Comparison of ENCODE assay signal across 23 cellular contexts in genomic region chr20:1013566-1014340, GRCh38. TPM values are rescaled to one million over a fixed set of nuclear protein-coding genes. Genes with fewer than 3 reads are reported as not detected.
DNase-seq lines count a peak whose midpoint lies in the region; ATAC-seq, FAIRE-seq and TF ChIP-seq lines count a peak whose summit lies in the region.
"Had no signal": no experiment of that assay in that cellular context is flagged by ENCODE, and none has a peak within 500 bp of the region (broad histone marks: within the 10 kb centered on the region; RNA-seq: fewer than 3 reads in every experiment).

No MANE protein-coding gene starts in this region.

- no peak for FAIRE-seq in H1 (lab: Jason Lieb, UNC)
- FAIRE-seq: A549, D721Med, G401.6, GM12891, GM19239 had no signal

- H3K4me3 ChIP-seq in HEK293 (ENCODE audit: low read depth, low read length) (no peak overlapping the region), H1 (ENCODE audit: extremely low read depth in 1 of 4, insufficient read depth in 2 of 4, low read depth in 3 of 4, low read length in 4 of 4) (no peak overlapping the region), upper lobe of right lung (no peak overlapping the region), right lobe of liver (no peak overlapping the region)
- H3K4me3 ChIP-seq: A549; BLaER1 treated with 17β-estradiol and CSF1 and Interleukin-3, amounts not matched to agents 10 nM and 100 nM had no signal

- H3K4me1 ChIP-seq in HEK293 (ENCODE audit: control insufficient read depth, insufficient read depth, low read length) (no peaks in the 10 kb centered on the region), H1 (replicated peaks in 1 of 4; ENCODE audit: control insufficient read depth in 3 of 4, insufficient read depth in 4 of 4, low read length in 3 of 4) (no peaks in the 10 kb centered on the region), upper lobe of right lung (no peaks in the 10 kb centered on the region), right lobe of liver (no peaks in the 10 kb centered on the region)
- H3K4me1 ChIP-seq: A549, Caco-2 had no signal

- H2BK5ac ChIP-seq in H1 (ENCODE audit: low read depth, low read length): no peak overlapping the region

- H4K5ac ChIP-seq in H1 (ENCODE audit: insufficient read length, low read depth, low read length): no peak overlapping the region

- no peaks in the 10 kb centered on the region for H3K79me2 ChIP-seq in H1 (ENCODE audit: control insufficient read depth in 1 of 2, insufficient read depth in 2 of 2, low read length in 2 of 2)

- H3K4me2 ChIP-seq in H1 (ENCODE audit: insufficient read depth in 1 of 2, low read depth in 2 of 2, low read length in 2 of 2): no peak overlapping the region
- H3K4me2 ChIP-seq: A549 had no signal

- no peak overlapping the region for H3K4ac ChIP-seq in H1 (replicated peaks; ENCODE audit: insufficient read length, low read depth, low read length)

- no peak overlapping the region for H3K9ac ChIP-seq in H1 (replicated peaks in 1 of 4; ENCODE audit: extremely low read depth in 1 of 4, low read depth in 3 of 4, low read length in 3 of 4)
- H3K9ac ChIP-seq: BLaER1 treated with 17β-estradiol and CSF1 and Interleukin-3, amounts not matched to agents 10 nM and 100 nM had no signal

- H2BK12ac ChIP-seq in H1 (ENCODE audit: low read depth, low read length): no peak overlapping the region

- DNase-seq in H1 (ENCODE audit: low read depth in 1 of 2, low spot score in 2 of 2) (no peak), mesenteric fat pad (ENCODE audit: low spot score) (peak; percentile 73), upper lobe of right lung (peak; percentile 32), NCI-H2171 treated with DMSO at 0.1 percent for 48 hours (lab: John Stamatoyannopoulos, UW) (no peak), right lobe of liver (no peak)
- DNase-seq: AML-193; Calu3; CD4-positive, alpha-beta T cell; CD8-positive, alpha-beta T cell; DMS79 treated with DMSO at 0.1 percent for 48 hours; GF-D8 had no signal

- H4K8ac ChIP-seq in H1 (ENCODE audit: extremely low read depth, insufficient read depth, low read length): peak overlapping the region; percentile 31; the same call in 1 of the 2 replicates

- no peak for TF ChIP-seq POLR2A in H1 (IDR thresholded peaks at IDR 0.05; ENCODE audit: control extremely low read depth in 1 of 2, low read depth in 2 of 2, low read length in 2 of 2)
- TF ChIP-seq POLR2A in right lobe of liver (IDR thresholded peaks at IDR 0.05): no peak

- intact Hi-C loops in upper lobe of right lung (cut with DNase I) (no loop called here), right lobe of liver (cut with DNase I) (no loop called here)

- no peak overlapping the region for H2BK120ac ChIP-seq in H1 (replicated peaks; ENCODE audit: low read depth, low read length)

- CTCF ChIA-PET in HEK293 (lab: Yijun Ruan, JAX) (interaction anchor here (0.8 kb wide), 1 partner anchor 95 kb away, joined by 3 read pairs; no protein-coding TSS in a partner anchor), H1 (lab: Charles Lee; ENCODE audit: partially characterized antibody) (interaction anchor here (0.7 to 1.3 kb wide), 3 partner anchors 41 to 286 kb away, joined by 3 read pairs; no protein-coding TSS in a partner anchor)

- no peak overlapping the region for H3K56ac ChIP-seq in H1 (replicated peaks; ENCODE audit: insufficient read length, low read depth, low read length)

- H3K23ac ChIP-seq in H1 (ENCODE audit: insufficient read length): no peak overlapping the region

- no peaks in the 10 kb centered on the region for H3K36me3 ChIP-seq in HEK293 (ENCODE audit: control insufficient read depth in 2 of 2, insufficient read depth in 1 of 2, low read length in 2 of 2)
- no peaks in the 10 kb centered on the region for H3K36me3 ChIP-seq in H1 (ENCODE audit: control insufficient read depth in 2 of 4, insufficient read depth in 4 of 4, low read length in 3 of 4)
- H3K36me3 ChIP-seq in upper lobe of right lung: no peaks in the 10 kb centered on the region
- no peaks in the 10 kb centered on the region for H3K36me3 ChIP-seq in right lobe of liver
- H3K36me3 ChIP-seq: BLaER1 treated with 17β-estradiol and CSF1 and Interleukin-3, amounts not matched to agents 10 nM and 100 nM had no signal

- H3K27me3 ChIP-seq in H1 (replicated peaks in 1 of 4; ENCODE audit: control insufficient read depth in 3 of 4, extremely low read depth in 1 of 4, insufficient read depth in 3 of 4, low read length in 3 of 4) (no peaks in the 10 kb centered on the region), upper lobe of right lung (no peaks in the 10 kb centered on the region), right lobe of liver (no peaks in the 10 kb centered on the region)
- H3K27me3 ChIP-seq: BLaER1 treated with 17β-estradiol and CSF1 and Interleukin-3, amounts not matched to agents 10 nM and 100 nM had no signal

- no peak overlapping the region for H3K14ac ChIP-seq in H1 (ENCODE audit: insufficient read length)

- no peak overlapping the region for H2BK15ac ChIP-seq in H1 (ENCODE audit: low read length)

- H2AK5ac ChIP-seq in H1 (ENCODE audit: low read depth, low read length): no peak overlapping the region

- TF ChIP-seq RAD21 in H1 (IDR thresholded peaks at IDR 0.05 in 1 of 2, conservative IDR thresholded peaks at IDR 0.05 in 1 of 2; ENCODE audit: low read depth in 2 of 2, low read length in 2 of 2): no peak

- H3K9me3 ChIP-seq in HEK293 (ENCODE audit: control insufficient read depth, insufficient read depth, low read depth, low read length): no peaks in the 10 kb centered on the region
- H3K9me3 ChIP-seq in H1 (ENCODE audit: insufficient read depth in 2 of 2, low read depth in 1 of 2, low read length in 1 of 2): no peaks in the 10 kb centered on the region
- no peaks in the 10 kb centered on the region for H3K9me3 ChIP-seq in upper lobe of right lung
- H3K9me3 ChIP-seq in right lobe of liver: no peaks in the 10 kb centered on the region
- H3K9me3 ChIP-seq: BLaER1 treated with 17β-estradiol and CSF1 and Interleukin-3, amounts not matched to agents 10 nM and 100 nM; Caco-2 had no signal

- H3K18ac ChIP-seq in H1 (ENCODE audit: extremely low read depth, low read length): no peak overlapping the region

- H4K20me1 ChIP-seq in H1 (replicated peaks in 1 of 2; ENCODE audit: control insufficient read depth in 1 of 2, insufficient read depth in 2 of 2, low read length in 2 of 2): no peaks in the 10 kb centered on the region
- H4K20me1 ChIP-seq: BLaER1 treated with 17β-estradiol and CSF1 and Interleukin-3, amounts not matched to agents 10 nM and 100 nM had no signal

- H2BK20ac ChIP-seq in H1 (ENCODE audit: low read length): no peak overlapping the region

- ATAC-seq in upper lobe of right lung: no peak
- no peak for ATAC-seq in GM21423 (IDR thresholded peaks at IDR 0.05; ENCODE audit: unreplicated experiment)
- no peak for ATAC-seq in right lobe of liver
- ATAC-seq: A549; CD8-positive, alpha-beta T cell had no signal

- no peak for TF ChIP-seq EP300 in H1 (IDR thresholded peaks at IDR 0.05; ENCODE audit: borderline replicate concordance in 1 of 2, low read depth in 2 of 2, low read length in 2 of 2)

- H4K91ac ChIP-seq in H1 (replicated peaks; ENCODE audit: insufficient read length, low read length): no peak overlapping the region

- no peak overlapping the region for H2AFZ ChIP-seq in H1 (ENCODE audit: low read length)

- 82% methylated on average over 7 of the region's 7 CpGs; no CpG with 5 or more reads in 1 of the 2 experiments for WGBS in H1 (ENCODE audit: extremely low coverage in 1 of 2, insufficient coverage in 1 of 2, insufficient read length in 1 of 2, insufficient replicate concordance in 2 of 2, low coverage in 1 of 2, low lambda C conversion rate in 2 of 2, missing lambda C conversion rate in 1 of 2), 2 experiments
- 57% methylated on average over 1 of the region's 7 CpGs for WGBS in right lobe of liver (ENCODE audit: insufficient coverage, low coverage, low lambda C conversion rate, missing lambda C conversion rate)

- TF ChIP-seq CTCF in HEK293 (tag by site-specific recombination; IDR thresholded peaks at IDR 0.05) (no peak), H1 (IDR thresholded peaks at IDR 0.05; ENCODE audit: control extremely low read depth in 1 of 3, insufficient read depth in 1 of 3, low read depth in 1 of 3, low read length in 3 of 3) (no peak), upper lobe of right lung (IDR thresholded peaks at IDR 0.05) (no peak), right lobe of liver (IDR thresholded peaks at IDR 0.05) (no peak)

- H3K27ac ChIP-seq in HEK293 (ENCODE audit: extremely low read depth, low read depth, low read length) (no peak overlapping the region), H1 (ENCODE audit: low read depth, low read length) (no peak overlapping the region), upper lobe of right lung (no peak overlapping the region), right lobe of liver (no peak overlapping the region)
- H3K27ac ChIP-seq: 22Rv1; A549; BLaER1 treated with 17β-estradiol and CSF1 and Interleukin-3, amounts not matched to agents 10 nM and 100 nM; C4-2B had no signal

- POLR2A ChIA-PET in HEK293 (lab: Yijun Ruan, JAX): no interaction called here
- POLR2A ChIA-PET in H1 (lab: Charles Lee; ENCODE audit: partially characterized antibody): no interaction called here

- no peaks in the 10 kb centered on the region for H3K23me2 ChIP-seq in H1 (ENCODE audit: low read depth, low read length)

- no peaks in the 10 kb centered on the region for H3K79me1 ChIP-seq in H1 (ENCODE audit: low read depth, low read length)

TF ChIP-seq in HEK293, 187 proteins besides CTCF, POLR2A, EP300 and RAD21:
- TF ChIP-seq ZBTB17 (tag by site-specific recombination; IDR thresholded peaks at IDR 0.05) (no peak), ZNF623 (tag by site-specific recombination; IDR thresholded peaks at IDR 0.05) (peak; percentile 32; the same call in 1 of the 2 replicates), ZBTB20 (tag by site-specific recombination; IDR thresholded peaks at IDR 0.05) (no peak)
TF ChIP-seq in HEK293: peak in this region for 1.

TF ChIP-seq in H1, 55 proteins besides CTCF, POLR2A, EP300 and RAD21 (continues in another document):
- TF ChIP-seq FOSL1 (IDR thresholded peaks at IDR 0.05; ENCODE audit: insufficient read depth, low read depth, low read length): no peak
- no peak for TF ChIP-seq JUND (IDR thresholded peaks at IDR 0.05; ENCODE audit: low read length)
- TF ChIP-seq TEAD4 (IDR thresholded peaks at IDR 0.05; ENCODE audit: low read depth, low read length): no peak
- TF ChIP-seq SRF (IDR thresholded peaks at IDR 0.05; ENCODE audit: low read depth, low read length): no peak
- TF ChIP-seq CHD1 (IDR thresholded peaks at IDR 0.05; ENCODE audit: low read depth, low read length): no peak

RNA-seq across cellular contexts. Expression of gene RSPO4, which starts 11.6 kb away (rescaled TPM):
- total RNA-seq in H1 (2021; fragmentation: NEBNext Ultra II Directional; extraction: Animal tissue kit (Norgen Biotek cat#: 25700)): 5.1 and 6.4 TPM in 2 replicates
- 3.4 and 5.9 TPM in 2 replicates for polyA plus RNA-seq in H1 (2011; rRNA removed)
- polyA plus RNA-seq in H1 (2011; cell fraction: cytosol; rRNA removed): 3.3 TPM
- polyA plus RNA-seq in H1 (2011; cell fraction: nucleus; rRNA removed): 18.4 TPM
- polyA plus RNA-seq in H1 (2012, experiment 1 of 2): 4.3 to 10.2 TPM (median 7.7 TPM) in 4 replicates
- polyA plus RNA-seq in H1 (2012, experiment 2 of 2): 5.2 TPM
- polyA plus RNA-seq in H1 (2013, experiment 1 of 2): 4.7 TPM
- polyA plus RNA-seq in H1 (2013, experiment 2 of 2): 4.8 TPM
- 1.1 and 1.2 TPM in 2 replicates for polyA minus RNA-seq in H1 (2011; rRNA and poly(A)+ RNA removed)
- 1.1 TPM for polyA minus RNA-seq in H1 (2011; cell fraction: cytosol; rRNA and poly(A)+ RNA removed)
- 2.2 TPM for polyA minus RNA-seq in H1 (2011; cell fraction: nucleus; rRNA and poly(A)+ RNA removed)
- total RNA-seq in mesenteric fat pad (not detected), upper lobe of right lung (10.9 TPM), right lobe of liver (under 1 TPM in 2 of 6 experiments, not detected in 4; 0.07 to 0.51 TPM)
- total RNA-seq: A172, Calu3 had no signal
- polyA plus RNA-seq: A549 had no signal

Comparison
In these comparisons a context has a peak if more than half of its experiments do, and no peak if none do; other contexts are left out.
1. DNase-seq: peak in mesenteric fat pad (single experiment) and upper lobe of right lung (single experiment); none in H1 (0 of 2), NCI-H2171 treated with DMSO at 0.1 percent for 48 hours (single experiment) and right lobe of liver (0 of 3).